8 cellular contexts compared by ENCODE assay signal in the genomic region with DNA sequence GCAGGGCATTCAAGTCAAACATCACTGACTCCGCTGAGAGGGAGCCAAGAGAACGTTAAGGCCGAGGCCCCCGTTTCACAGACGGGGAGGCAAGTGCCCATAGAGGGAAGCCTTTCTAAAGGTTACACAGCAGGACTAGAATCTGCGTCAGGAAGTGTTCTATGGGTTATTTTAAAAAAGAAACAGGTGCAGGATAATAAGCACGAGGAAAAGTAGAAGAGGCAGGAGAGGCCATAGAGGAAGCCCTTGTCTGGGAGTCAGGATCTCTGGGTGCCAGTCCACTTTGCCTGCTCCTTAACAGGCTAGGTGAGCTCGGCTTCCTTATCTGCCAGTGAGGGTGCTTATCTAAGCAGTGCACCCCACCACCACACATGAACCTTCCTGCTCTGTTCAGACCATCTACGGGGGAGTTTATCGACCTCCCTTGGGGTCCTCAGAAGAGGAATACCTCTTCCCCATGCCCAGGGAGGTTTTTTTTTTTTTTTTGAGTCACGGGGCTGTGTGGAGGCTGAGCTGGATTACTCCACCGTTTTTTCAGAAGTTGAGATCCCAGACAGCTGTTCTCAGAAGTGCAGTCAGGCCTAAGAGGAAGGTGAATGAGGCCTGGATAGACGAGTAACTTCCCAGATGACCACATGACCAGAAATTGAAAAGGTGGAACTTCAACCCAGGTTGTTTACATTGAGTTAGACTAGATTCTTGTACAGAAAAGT. TPM values are rescaled to one million over a fixed set of nuclear protein-coding genes. Genes with fewer than 3 reads are reported as not detected.
DNase-seq lines count a peak whose midpoint lies in the region; ATAC-seq and TF ChIP-seq lines count a peak whose summit lies in the region.

No MANE protein-coding gene starts in this region.

- H3K27ac ChIP-seq in cardiac muscle cell, result peak overlapping the region; percentile 85
- H3K27ac ChIP-seq in upper lobe of right lung, result peak overlapping the region; percentile 96

- H3K36me3 ChIP-seq in cardiac muscle cell (no peaks in the 10 kb centered on the region), upper lobe of right lung (peaks cover 5% of the 10 kb centered on the region)

- DNase-seq in cardiac muscle cell (ENCODE audit: low read depth in 1 of 2, low spot score in 1 of 2) (peak; percentile 15 to 49), left cardiac atrium (no peak), NCI-H69 (lab: John Stamatoyannopoulos, UW) (peak; percentile 39), cardiac fibroblast (ENCODE audit: low read depth in 2 of 2) (peak; percentile 19 to 54), medulla oblongata (ENCODE audit: extremely low spot score) (peak; percentile 55), upper lobe of right lung (no peak), iPS-NIHi11 (ENCODE audit: low spot score) (no peak), T1000 (lab: John Stamatoyannopoulos, UW) (no peak)

- ATAC-seq in left cardiac atrium (no peak), upper lobe of right lung (peak; percentile 5)

- peaks cover 20% of the 10 kb centered on the region for H3K4me1 ChIP-seq in cardiac muscle cell (ENCODE audit: low read depth)
- peaks cover 43% of the 10 kb centered on the region for H3K4me1 ChIP-seq in upper lobe of right lung

- intact Hi-C loops in left cardiac atrium (cut with DNase I) (loop anchor here (2.0 to 10.0 kb wide), 2 partner anchors 32 to 308 kb away; no protein-coding TSS in a partner anchor), upper lobe of right lung (cut with DNase I) (no loop called here)

- peak overlapping the region; percentile 52 for H3K4me3 ChIP-seq in cardiac muscle cell
- peak overlapping the region; percentile 58 to 94 for H3K4me3 ChIP-seq in cardiac fibroblast (replicated peaks in 1 of 2; ENCODE audit: low read depth in 2 of 2, low read length in 2 of 2)
- H3K4me3 ChIP-seq in upper lobe of right lung, result peak overlapping the region; percentile 98

- H3K27me3 ChIP-seq in cardiac muscle cell, result no peaks in the 10 kb centered on the region
- no peaks in the 10 kb centered on the region for H3K27me3 ChIP-seq in upper lobe of right lung

- TF ChIP-seq CTCF in cardiac muscle cell (IDR thresholded peaks at IDR 0.05; ENCODE audit: low read depth, low read length) (no peak), cardiac fibroblast (IDR thresholded peaks at IDR 0.05; ENCODE audit: low read depth, low read length) (no peak), upper lobe of right lung (IDR thresholded peaks at IDR 0.05) (no peak)

- no peaks in the 10 kb centered on the region for H3K9me3 ChIP-seq in cardiac muscle cell (ENCODE audit: low read depth)
- no peaks in the 10 kb centered on the region for H3K9me3 ChIP-seq in upper lobe of right lung

RNA-seq across cellular contexts. Expression of gene FCHSD2, which starts 1.2 kb away (rescaled TPM):
- total RNA-seq in cardiac muscle cell (9.6 and 12.3 TPM in 2 replicates), left cardiac atrium (10 to 100 TPM; 36.0 to 48.0 TPM), upper lobe of right lung (71.2 TPM)
- polyA plus RNA-seq in cardiac muscle cell, result 16.9 and 31.4 TPM in 2 replicates

Comparison
In these comparisons a context has a peak if more than half of its experiments do, and no peak if none do; other contexts are left out.
1. DNase-seq: peak in cardiac muscle cell (2 of 2), NCI-H69 (single experiment), cardiac fibroblast (2 of 2) and medulla oblongata (single experiment); none in left cardiac atrium (single experiment), upper lobe of right lung (single experiment), iPS-NIHi11 (single experiment) and T1000 (single experiment).
2. Peak in every context shown above with its lines, with median percentiles within 50 percentile points of each other: H3K4me3 ChIP-seq.